Comparison of ENCODE assay signal across 26 cellular contexts in genomic region chr17:76495663-76496400, GRCh38. TPM values are rescaled to one million over a fixed set of nuclear protein-coding genes. Genes with fewer than 3 reads are reported as not detected.
A peak's percentile ranks its signal among the peaks of the same experiment; 100 is the strongest.
DNase-seq lines count a peak whose midpoint lies in the region; ATAC-seq and TF ChIP-seq lines count a peak whose summit lies in the region.
"Had no signal": no experiment of that assay in that cellular context is flagged by ENCODE, and none has a peak within 500 bp of the region (broad histone marks: within the 10 kb centered on the region; RNA-seq: fewer than 3 reads in every experiment).

No MANE protein-coding gene starts in this region.

- no peak for ATAC-seq in activated T-cell treated with anti-CD3 and anti-CD28 coated beads, Interleukin-2, amount 50 U/mL, for 72 hours (replicated peaks in 1 of 2)
- ATAC-seq: naive thymus-derived CD8-positive, alpha-beta T cell had no signal

- no peak for TF ChIP-seq CTCF in RWPE1 (conservative IDR thresholded peaks at IDR 0.05; ENCODE audit: low read depth)

- intact Hi-C loops in activated CD4-positive, alpha-beta memory T cell treated with anti-CD3 and anti-CD28 coated beads for 36 hours (cut with micrococcal nuclease), result no loop called here

- H3K27me3 Mint-ChIP-seq in activated T-cell treated with anti-CD3 and anti-CD28 coated beads, Interleukin-2, amount 50 U/mL, for 72 hours (ENCODE audit: low read depth), result no peaks in the 10 kb centered on the region
- H3K27me3 Mint-ChIP-seq in activated CD4-positive, alpha-beta memory T cell treated with anti-CD3 and anti-CD28 coated beads for 36 hours, result no peaks in the 10 kb centered on the region
- H3K27me3 Mint-ChIP-seq: activated naive CD8-positive, alpha-beta T cell; CD4-positive, alpha-beta memory T cell; dendritic cell treated with granulocyte-macrophage colony-stimulating factor and Interleukin-4, amounts not matched to agents 40 ng/mL and 50 ng/mL, for 4 days; naive thymus-derived CD8-positive, alpha-beta T cell had no signal

- no peaks in the 10 kb centered on the region for H3K36me3 Mint-ChIP-seq in activated T-cell treated with anti-CD3 and anti-CD28 coated beads, Interleukin-2, amount 50 U/mL, for 72 hours (ENCODE audit: insufficient read depth in 2 of 2)
- H3K36me3 Mint-ChIP-seq in activated CD4-positive, alpha-beta memory T cell treated with anti-CD3 and anti-CD28 coated beads for 36 hours, result no peaks in the 10 kb centered on the region
- H3K36me3 Mint-ChIP-seq: activated naive CD8-positive, alpha-beta T cell; brain; naive thymus-derived CD8-positive, alpha-beta T cell had no signal

- H3K4me3 Mint-ChIP-seq in activated T-cell treated with anti-CD3 and anti-CD28 coated beads, Interleukin-2, amount 50 U/mL, for 72 hours, result no peak overlapping the region
- no peak overlapping the region for H3K4me3 Mint-ChIP-seq in activated CD4-positive, alpha-beta memory T cell treated with anti-CD3 and anti-CD28 coated beads for 36 hours
- H3K4me3 Mint-ChIP-seq: brain; dendritic cell treated with granulocyte-macrophage colony-stimulating factor and Interleukin-4, amounts not matched to agents 40 ng/mL and 50 ng/mL, for 4 days had no signal

- CTCF ChIA-PET in RWPE1 (lab: Yijun Ruan, JAX), result no interaction called here
- CTCF ChIA-PET in activated CD4-positive, alpha-beta memory T cell treated with anti-CD3 and anti-CD28 coated beads for 36 hours (lab: Charles Lee), result interaction anchor here (0.9 kb wide), 1 partner anchor 29 kb away, joined by 3 read pairs; no protein-coding TSS in a partner anchor

- no peaks in the 10 kb centered on the region for H3K9me3 Mint-ChIP-seq in activated T-cell treated with anti-CD3 and anti-CD28 coated beads, Interleukin-2, amount 50 U/mL, for 72 hours
- H3K9me3 Mint-ChIP-seq in activated CD4-positive, alpha-beta memory T cell treated with anti-CD3 and anti-CD28 coated beads for 36 hours, result no peaks in the 10 kb centered on the region
- H3K9me3 Mint-ChIP-seq: activated T-helper 1 cell treated with anti-CD3 and anti-CD28 coated beads, Interleukin-12 subunit alpha, Interleukin-12 subunit beta, Interleukin-2, Interleukin-4 antibody, amounts not matched to agents 30 ng/mL and 10 ng/mL and 1 ng/mL, durations not matched to agents 14 hours and 24 hours and 36 hours; CD4-positive, alpha-beta memory T cell; dendritic cell treated with granulocyte-macrophage colony-stimulating factor and Interleukin-4, amounts not matched to agents 40 ng/mL and 50 ng/mL, for 4 days; naive thymus-derived CD8-positive, alpha-beta T cell had no signal

- peaks cover 70% of the 10 kb centered on the region for H3K4me1 Mint-ChIP-seq in activated T-cell treated with anti-CD3 and anti-CD28 coated beads, Interleukin-2, amount 50 U/mL, for 72 hours (ENCODE audit: low read depth)
- peaks cover 64% of the 10 kb centered on the region for H3K4me1 Mint-ChIP-seq in activated CD4-positive, alpha-beta memory T cell treated with anti-CD3 and anti-CD28 coated beads for 36 hours (ENCODE audit: low read depth)

- POLR2A ChIA-PET in RWPE1 (lab: Yijun Ruan, JAX; ENCODE audit: low non-redundant PET), result no interaction called here
- POLR2A ChIA-PET in activated CD4-positive, alpha-beta memory T cell treated with anti-CD3 and anti-CD28 coated beads for 36 hours (lab: Charles Lee), result no interaction called here

- H3K27ac Mint-ChIP-seq in activated T-cell treated with anti-CD3 and anti-CD28 coated beads, Interleukin-2, amount 50 U/mL, for 72 hours, result peak overlapping the region; percentile 31
- H3K27ac Mint-ChIP-seq in activated CD4-positive, alpha-beta memory T cell treated with anti-CD3 and anti-CD28 coated beads for 36 hours, result no peak overlapping the region
- H3K27ac Mint-ChIP-seq: activated naive CD8-positive, alpha-beta T cell; brain; dendritic cell treated with granulocyte-macrophage colony-stimulating factor and Interleukin-4, amounts not matched to agents 40 ng/mL and 50 ng/mL, for 4 days had no signal

- DNase-seq in activated T-cell treated with anti-CD3 and anti-CD28 coated beads, Interleukin-2, amount 50 U/mL, for 72 hours, result no peak
- no peak for DNase-seq in activated T-cell treated with anti-CD3 and anti-CD28 coated beads, Interleukin-2, amount 50 U/mL, for 48 hours
- DNase-seq in RWPE1 (ENCODE audit: low spot score), result no peak
- peak in 2 of 49 donors; percentile 18 to 49 for DNase-seq in substantia nigra (lab: John Stamatoyannopoulos, UW)
- DNase-seq in hepatic stellate cell (ENCODE audit: low spot score), result no peak
- no peak for DNase-seq in activated CD4-positive, alpha-beta memory T cell treated with anti-CD3 and anti-CD28 coated beads for 36 hours
- DNase-seq in cerebellar cortex (ENCODE audit: low spot score), result no peak
- DNase-seq: ACHN; activated CD8-positive, alpha-beta memory T cell treated with anti-CD3 and anti-CD28 coated beads for 24 hours; CD4-positive, alpha-beta memory T cell; DMS79; hippocampal formation; kidney; mesendoderm; naive thymus-derived CD8-positive, alpha-beta T cell; NCI-H1694 treated with DMSO at 0.1 percent for 48 hours; Right ventricle myocardium superior had no signal

- H3K27me3 ChIP-seq in layer of hippocampus (ENCODE audit: control insufficient read depth, insufficient read depth, low read length), result no peaks in the 10 kb centered on the region
- H3K27me3 ChIP-seq: vagina had no signal

- H3K27ac ChIP-seq in RWPE1 (peak overlapping the region; percentile 89), layer of hippocampus (ENCODE audit: low read depth, low read length) (peak overlapping the region; percentile 65), substantia nigra (ENCODE audit: low read depth, low read length, poor library complexity, severe bottlenecking) (peak overlapping the region; percentile 67)
- H3K27ac ChIP-seq: vagina had no signal

RNA-seq across cellular contexts. Expression of gene RHBDF2, which starts 5.4 kb away (rescaled TPM):
- total RNA-seq in activated T-cell treated with anti-CD3 and anti-CD28 coated beads, Interleukin-2, amount 50 U/mL, for 72 hours, result 10 to 100 TPM; 38.7 to 39.0 TPM
- total RNA-seq in activated CD4-positive, alpha-beta memory T cell treated with anti-CD3 and anti-CD28 coated beads for 36 hours, result 10 to 100 TPM; 28.9 to 30.0 TPM

RNA-seq across cellular contexts. Expression of gene AANAT, which starts 28.4 kb away (rescaled TPM):
- not detected for total RNA-seq in activated T-cell treated with anti-CD3 and anti-CD28 coated beads, Interleukin-2, amount 50 U/mL, for 72 hours
- not detected for total RNA-seq in activated CD4-positive, alpha-beta memory T cell treated with anti-CD3 and anti-CD28 coated beads for 36 hours
- total RNA-seq: activated T-helper 1 cell treated with anti-CD3 and anti-CD28 coated beads, Interleukin-12 subunit alpha, Interleukin-12 subunit beta, Interleukin-2, Interleukin-4 antibody, amounts not matched to agents 30 ng/mL and 10 ng/mL and 1 ng/mL, durations not matched to agents 14 hours and 24 hours and 36 hours; CD4-positive, alpha-beta memory T cell; fibroblast of villous mesenchyme; kidney; naive thymus-derived CD8-positive, alpha-beta T cell; posterior vena cava; Right ventricle myocardium superior; subcutaneous adipose tissue; vagina had no signal

RNA-seq across cellular contexts. Expression of gene CYGB, which starts 41.7 kb away (rescaled TPM):
- total RNA-seq in activated T-cell treated with anti-CD3 and anti-CD28 coated beads, Interleukin-2, amount 50 U/mL, for 72 hours, result under 1 TPM in 1 of 2 donors, not detected in 1; 0.44 TPM
- total RNA-seq in activated CD4-positive, alpha-beta memory T cell treated with anti-CD3 and anti-CD28 coated beads for 36 hours, result not detected
- total RNA-seq: activated T-helper 1 cell treated with anti-CD3 and anti-CD28 coated beads, Interleukin-12 subunit alpha, Interleukin-12 subunit beta, Interleukin-2, Interleukin-4 antibody, amounts not matched to agents 30 ng/mL and 10 ng/mL and 1 ng/mL, durations not matched to agents 14 hours and 24 hours and 36 hours; CD4-positive, alpha-beta memory T cell had no signal

RNA-seq across cellular contexts. Expression of gene UBE2O, which starts 42.9 kb away (rescaled TPM):
- 10 to 100 TPM; 21.5 to 22.8 TPM for total RNA-seq in activated T-cell treated with anti-CD3 and anti-CD28 coated beads, Interleukin-2, amount 50 U/mL, for 72 hours
- total RNA-seq in activated CD4-positive, alpha-beta memory T cell treated with anti-CD3 and anti-CD28 coated beads for 36 hours, result 10 to 100 TPM; 24.5 to 25.2 TPM

RNA-seq across cellular contexts. Expression of gene PRCD, which starts 44.0 kb away (rescaled TPM):
- total RNA-seq in activated T-cell treated with anti-CD3 and anti-CD28 coated beads, Interleukin-2, amount 50 U/mL, for 72 hours, result 1 to 10 TPM; 1.1 to 1.5 TPM
- total RNA-seq in activated CD4-positive, alpha-beta memory T cell treated with anti-CD3 and anti-CD28 coated beads for 36 hours, result not detected
- total RNA-seq: activated T-helper 1 cell treated with anti-CD3 and anti-CD28 coated beads, Interleukin-12 subunit alpha, Interleukin-12 subunit beta, Interleukin-2, Interleukin-4 antibody, amounts not matched to agents 30 ng/mL and 10 ng/mL and 1 ng/mL, durations not matched to agents 14 hours and 24 hours and 36 hours; CD4-positive, alpha-beta memory T cell had no signal
